Comparison of ENCODE assay signal across 30 cellular contexts in genomic region chr3:196339044-196339443, GRCh38. TPM values are rescaled to one million over a fixed set of nuclear protein-coding genes. Genes with fewer than 3 reads are reported as not detected.
DNase-seq lines count a peak whose midpoint lies in the region; ATAC-seq and TF ChIP-seq lines count a peak whose summit lies in the region.
"Had no signal": no experiment of that assay in that cellular context is flagged by ENCODE, and none has a peak within 500 bp of the region (broad histone marks: within the 10 kb centered on the region; RNA-seq: fewer than 3 reads in every experiment).

No MANE protein-coding gene starts in this region.

- intact Hi-C loops in PC-9 (cut with micrococcal nuclease; ENCODE audit: unreplicated experiment): loop anchor here (2.0 to 5.0 kb wide), 4 partner anchors 87 to 202 kb away; partner anchors contain the start of genes SLC51A and UBXN7

- no peak overlapping the region for H3K4me3 Mint-ChIP-seq in CD8-positive, alpha-beta memory T cell
- H3K4me3 Mint-ChIP-seq in central memory CD8-positive, alpha-beta T cell: peak overlapping the region; percentile 18
- peak overlapping the region; percentile 48 for H3K4me3 Mint-ChIP-seq in natural killer cell treated with Interleukin-12 subunit alpha and Interleukin-12 subunit beta and Interleukin-15 and Interleukin-18, amount 100 ng/mL, for 72 hours
- H3K4me3 Mint-ChIP-seq: activated CD4-positive, alpha-beta T cell treated with anti-CD3 and anti-CD28 coated beads, Interleukin-2, amount 10 ng/mL, durations not matched to agents 24 days and 14 days; activated naive CD8-positive, alpha-beta T cell treated with anti-CD3 and anti-CD28 coated beads for 36 hours; naive B cell; T-cell had no signal

- no TSS peak for BruUV-seq in PC-9 (replicated peaks; lab: Mats Ljungman, UMichigan)

- no peaks in the 10 kb centered on the region for H3K36me3 ChIP-seq in CD8-positive, alpha-beta memory T cell (ENCODE audit: insufficient read depth, low read length)
- peaks cover 8% of the 10 kb centered on the region; the same call in 1 of the 2 replicates for H3K36me3 ChIP-seq in PC-9 (ENCODE audit: low read depth)
- H3K36me3 ChIP-seq: heart left ventricle, MG63, Peyer's patch, prostate gland, right lobe of liver, spleen, stomach had no signal

- H3K4me3 ChIP-seq in CD8-positive, alpha-beta memory T cell (ENCODE audit: low read length): no peak overlapping the region
- H3K4me3 ChIP-seq in PC-9: peak overlapping the region; percentile 68
- H3K4me3 ChIP-seq: coronary artery, heart left ventricle, MG63, Peyer's patch, prostate gland, right lobe of liver, spleen, stomach had no signal

- peaks cover 50% of the 10 kb centered on the region for H3F3A ChIP-seq in PC-9 (ENCODE audit: insufficient read depth, low read depth)

- no peaks in the 10 kb centered on the region for H3K9me2 ChIP-seq in PC-9 (ENCODE audit: insufficient read depth)

- H2AFZ ChIP-seq in PC-9: no peak overlapping the region

- peak overlapping the region; percentile 88 for H3K27ac ChIP-seq in CD8-positive, alpha-beta memory T cell (ENCODE audit: low read depth, low read length)
- H3K27ac ChIP-seq in PC-9: peak overlapping the region; percentile 95
- H3K27ac ChIP-seq: coronary artery, heart left ventricle, Peyer's patch, prostate gland, right lobe of liver, stomach had no signal

- DNase-seq in CD8-positive, alpha-beta memory T cell: no peak
- DNase-seq in PC-9 (no peak), G401 (ENCODE audit: low spot score) (no peak)
- no peak for DNase-seq in central memory CD8-positive, alpha-beta T cell (ENCODE audit: low spot score in 2 of 2)
- DNase-seq in natural killer cell treated with Interleukin-12 subunit alpha and Interleukin-12 subunit beta and Interleukin-15 and Interleukin-18, amount 100 ng/mL, for 72 hours (ENCODE audit: low spot score): no peak
- DNase-seq: activated CD4-positive, alpha-beta T cell treated with anti-CD3 and anti-CD28 coated beads, Interleukin-2, amount 10 ng/mL, durations not matched to agents 24 days and 14 days; activated gamma-delta T cell; activated naive CD8-positive, alpha-beta T cell treated with anti-CD3 and anti-CD28 coated beads for 36 hours; activated T-cell treated with anti-CD3 and anti-CD28 coated beads, Interleukin-2, amount 50 U/mL, for 1 hour; foreskin melanocyte; heart left ventricle; KG1; midbrain; naive B cell; NCI-H1105 treated with DMSO at 0.1 percent for 48 hours; NCI-H187 treated with DMSO at 0.1 percent for 48 hours; NCI-H526 treated with DMSO at 0.1 percent for 48 hours; Peyer's patch; right lobe of liver; spleen; stomach had no signal

- CTCF ChIA-PET in CD8-positive, alpha-beta memory T cell (lab: Charles Lee): interaction anchor here (0.7 kb wide), 1 partner anchor 469 kb away, joined by 3 read pairs; no protein-coding TSS in a partner anchor
- CTCF ChIA-PET in PC-9 (lab: Charles Lee): interaction anchor here (0.6 to 0.7 kb wide), 2 partner anchors 169 to 190 kb away, joined by 4 to 9 read pairs; no protein-coding TSS in a partner anchor

- no peaks in the 10 kb centered on the region for H3K9me3 Mint-ChIP-seq in CD8-positive, alpha-beta memory T cell
- no peaks in the 10 kb centered on the region for H3K9me3 Mint-ChIP-seq in central memory CD8-positive, alpha-beta T cell
- no peaks in the 10 kb centered on the region for H3K9me3 Mint-ChIP-seq in natural killer cell treated with Interleukin-12 subunit alpha and Interleukin-12 subunit beta and Interleukin-15 and Interleukin-18, amount 100 ng/mL, for 72 hours
- H3K9me3 Mint-ChIP-seq: activated CD4-positive, alpha-beta T cell treated with anti-CD3 and anti-CD28 coated beads, Interleukin-2, amount 10 ng/mL, durations not matched to agents 24 days and 14 days; activated naive CD8-positive, alpha-beta T cell treated with anti-CD3 and anti-CD28 coated beads for 36 hours; T-cell had no signal

- peaks cover 0 to 1% of the 10 kb centered on the region in 2 donors for H3K27me3 Mint-ChIP-seq in CD8-positive, alpha-beta memory T cell
- peaks cover 8% of the 10 kb centered on the region for H3K27me3 Mint-ChIP-seq in central memory CD8-positive, alpha-beta T cell
- no peaks in the 10 kb centered on the region for H3K27me3 Mint-ChIP-seq in natural killer cell treated with Interleukin-12 subunit alpha and Interleukin-12 subunit beta and Interleukin-15 and Interleukin-18, amount 100 ng/mL, for 72 hours
- H3K27me3 Mint-ChIP-seq: naive B cell had no signal

- H3K9me3 ChIP-seq in CD8-positive, alpha-beta memory T cell (ENCODE audit: low read length): no peaks in the 10 kb centered on the region
- no peaks in the 10 kb centered on the region for H3K9me3 ChIP-seq in PC-9 (ENCODE audit: insufficient read depth, low read depth)
- H3K9me3 ChIP-seq: heart left ventricle, MG63, Peyer's patch, prostate gland, right lobe of liver, spleen, stomach had no signal

- H4K20me1 ChIP-seq in PC-9 (ENCODE audit: insufficient read depth): peaks cover 4% of the 10 kb centered on the region

- no peaks in the 10 kb centered on the region for H3K4me1 ChIP-seq in CD8-positive, alpha-beta memory T cell (ENCODE audit: insufficient read depth, low read length)
- peaks cover 51% of the 10 kb centered on the region for H3K4me1 ChIP-seq in PC-9 (replicated peaks; ENCODE audit: insufficient read depth)
- H3K4me1 ChIP-seq: heart left ventricle, Peyer's patch, prostate gland, right lobe of liver, stomach had no signal

- H3K4me1 Mint-ChIP-seq in CD8-positive, alpha-beta memory T cell: no peaks in the 10 kb centered on the region
- peaks cover 4% of the 10 kb centered on the region for H3K4me1 Mint-ChIP-seq in central memory CD8-positive, alpha-beta T cell
- H3K4me1 Mint-ChIP-seq in natural killer cell treated with Interleukin-12 subunit alpha and Interleukin-12 subunit beta and Interleukin-15 and Interleukin-18, amount 100 ng/mL, for 72 hours (ENCODE audit: low read depth in 2 of 2): peaks cover 0 to 3% of the 10 kb centered on the region in 2 donors
- H3K4me1 Mint-ChIP-seq: activated CD4-positive, alpha-beta T cell treated with anti-CD3 and anti-CD28 coated beads, Interleukin-2, amount 10 ng/mL, durations not matched to agents 24 days and 14 days; activated naive CD8-positive, alpha-beta T cell treated with anti-CD3 and anti-CD28 coated beads for 36 hours; T-cell had no signal

- in situ Hi-C loops in G401 (cut with HindIII; ENCODE audit: low sequenced_read_pairs): no loop called here

- no peak overlapping the region for H3K27ac Mint-ChIP-seq in CD8-positive, alpha-beta memory T cell
- peak overlapping the region; percentile 41 for H3K27ac Mint-ChIP-seq in central memory CD8-positive, alpha-beta T cell (ENCODE audit: low read depth)
- H3K27ac Mint-ChIP-seq in natural killer cell treated with Interleukin-12 subunit alpha and Interleukin-12 subunit beta and Interleukin-15 and Interleukin-18, amount 100 ng/mL, for 72 hours: peak overlapping the region; percentile 11 to 13
- H3K27ac Mint-ChIP-seq: activated CD4-positive, alpha-beta T cell treated with anti-CD3 and anti-CD28 coated beads, Interleukin-2, amount 10 ng/mL, durations not matched to agents 24 days and 14 days; activated naive CD8-positive, alpha-beta T cell treated with anti-CD3 and anti-CD28 coated beads for 36 hours had no signal

- peak overlapping the region; percentile 93 for H3K4me2 ChIP-seq in PC-9

- H3K79me2 ChIP-seq in PC-9 (ENCODE audit: low read depth): peaks cover 65% of the 10 kb centered on the region

- H3K27me3 ChIP-seq in CD8-positive, alpha-beta memory T cell (ENCODE audit: insufficient read depth, low read length, poor library complexity, severe bottlenecking): no peaks in the 10 kb centered on the region
- H3K27me3 ChIP-seq in PC-9 (ENCODE audit: insufficient read depth, low read depth): no peaks in the 10 kb centered on the region
- H3K27me3 ChIP-seq: heart left ventricle, MG63, Peyer's patch, right lobe of liver had no signal

- H3K36me3 Mint-ChIP-seq in CD8-positive, alpha-beta memory T cell: no peaks in the 10 kb centered on the region
- H3K36me3 Mint-ChIP-seq in central memory CD8-positive, alpha-beta T cell (ENCODE audit: insufficient read depth): no peaks in the 10 kb centered on the region
- no peaks in the 10 kb centered on the region for H3K36me3 Mint-ChIP-seq in natural killer cell treated with Interleukin-12 subunit alpha and Interleukin-12 subunit beta and Interleukin-15 and Interleukin-18, amount 100 ng/mL, for 72 hours
- H3K36me3 Mint-ChIP-seq: activated naive CD8-positive, alpha-beta T cell treated with anti-CD3 and anti-CD28 coated beads for 36 hours; naive B cell; T-cell had no signal

- no peak for ATAC-seq in central memory CD8-positive, alpha-beta T cell (replicated peaks; ENCODE audit: extremely low read depth, poor library complexity, severe bottlenecking)
- no peak for ATAC-seq in natural killer cell treated with Interleukin-12 subunit alpha and Interleukin-12 subunit beta and Interleukin-15 and Interleukin-18, amount 100 ng/mL, for 72 hours
- no peak for ATAC-seq in GM21723 (IDR thresholded peaks at IDR 0.05; ENCODE audit: unreplicated experiment)
- ATAC-seq in activated CD4-positive, CD25-positive, alpha-beta regulatory T cell treated with anti-CD3 and anti-CD28 coated beads, Interleukin-2, amount 50 U/mL, for 24 hours: no peak

- no peak for TF ChIP-seq CTCF in PC-9 (conservative IDR thresholded peaks at IDR 0.05)

- POLR2A ChIA-PET in CD8-positive, alpha-beta memory T cell (lab: Charles Lee): no interaction called here
- POLR2A ChIA-PET in PC-9 (lab: Charles Lee; ENCODE audit: unreplicated experiment): interaction anchor here (0.6 to 1.2 kb wide), 5 partner anchors 52 to 704 kb away, joined by 3 to 4 read pairs (median 4); partner anchors contain the start of gene PCYT1A

RNA-seq across cellular contexts. Expression of gene TM4SF19, which starts 0.9 kb away (rescaled TPM):
- under 1 TPM; 0.35 to 0.62 TPM for total RNA-seq in CD8-positive, alpha-beta memory T cell
- 1.2 TPM for polyA plus RNA-seq in CD8-positive, alpha-beta memory T cell
- 50.1 and 74.8 TPM in 2 replicates for total RNA-seq in PC-9 (2021)
- under 1 TPM in 1 of 2 donors, not detected in 1; 0.81 TPM for total RNA-seq in natural killer cell treated with Interleukin-12 subunit alpha and Interleukin-12 subunit beta and Interleukin-15 and Interleukin-18, amount 100 ng/mL, for 72 hours
- not detected in 2 replicates for total RNA-seq in G401 (2014; rRNA removed; shearing (Covaris generic))
- total RNA-seq: activated CD4-positive, alpha-beta T cell treated with anti-CD3 and anti-CD28 coated beads, Interleukin-2, amount 10 ng/mL, durations not matched to agents 24 days and 14 days; activated naive CD8-positive, alpha-beta T cell treated with anti-CD3 and anti-CD28 coated beads for 36 hours; cardiac septum; liver; Peyer's patch; prostate gland; stomach had no signal
- polyA plus RNA-seq: BJ, heart left ventricle, liver had no signal

RNA-seq across cellular contexts. Expression of gene DYNLT2B, which starts 21.0 kb away (rescaled TPM):
- 10 to 100 TPM in 1 of 2 experiments, 1 to 10 TPM in 1; 8.6 to 10.7 TPM for total RNA-seq in CD8-positive, alpha-beta memory T cell
- polyA plus RNA-seq in CD8-positive, alpha-beta memory T cell: 10.9 TPM
- 5.1 and 5.3 TPM in 2 replicates for total RNA-seq in PC-9 (2021)
- total RNA-seq in natural killer cell treated with Interleukin-12 subunit alpha and Interleukin-12 subunit beta and Interleukin-15 and Interleukin-18, amount 100 ng/mL, for 72 hours: 10 to 100 TPM; 10.1 to 12.7 TPM
- total RNA-seq in G401 (2014; rRNA removed; shearing (Covaris generic)): 6.6 and 8.8 TPM in 2 replicates

RNA-seq across cellular contexts. Expression of gene PCYT1A, which starts 51.5 kb away (rescaled TPM):
- total RNA-seq in CD8-positive, alpha-beta memory T cell: 10 to 100 TPM; 60.1 to 61.0 TPM
- polyA plus RNA-seq in CD8-positive, alpha-beta memory T cell: 20.0 TPM
- total RNA-seq in PC-9 (2021): 74.4 and 91.2 TPM in 2 replicates
- total RNA-seq in natural killer cell treated with Interleukin-12 subunit alpha and Interleukin-12 subunit beta and Interleukin-15 and Interleukin-18, amount 100 ng/mL, for 72 hours: 100 to 1,000 TPM in 1 of 2 donors, 10 to 100 TPM in 1; 99.7 to 129 TPM
- 41.4 and 47.9 TPM in 2 replicates for total RNA-seq in G401 (2014; rRNA removed; shearing (Covaris generic))

Comparison
In these comparisons a context has a peak if more than half of its experiments do, and no peak if none do; other contexts are left out.
1. H3K27ac Mint-ChIP-seq: peak in central memory CD8-positive, alpha-beta T cell (single experiment) and natural killer cell treated with Interleukin-12 subunit alpha and Interleukin-12 subunit beta and Interleukin-15 and Interleukin-18, amount 100 ng/mL, for 72 hours (2 of 2); none in CD8-positive, alpha-beta memory T cell (0 of 8).
2. H3K4me3 Mint-ChIP-seq: peak in central memory CD8-positive, alpha-beta T cell (single experiment) and natural killer cell treated with Interleukin-12 subunit alpha and Interleukin-12 subunit beta and Interleukin-15 and Interleukin-18, amount 100 ng/mL, for 72 hours (single experiment); none in CD8-positive, alpha-beta memory T cell (0 of 7).
3. RNA of gene TM4SF19, which starts 0.9 kb away (total RNA-seq): 50.1 to 74.8 TPM in PC-9; 0.81 TPM in natural killer cell treated with Interleukin-12 subunit alpha and Interleukin-12 subunit beta and Interleukin-15 and Interleukin-18, amount 100 ng/mL, for 72 hours, 0.35 to 0.62 TPM in CD8-positive, alpha-beta memory T cell and not detected in G401; every median in the first group is over 10 times any median in the second.